ENCODE assay signal across 8 cellular contexts in genomic region chr10:89206402-89207180, GRCh38. TPM values are rescaled to one million over a fixed set of nuclear protein-coding genes. Genes with fewer than 3 reads are reported as not detected.
DNase-seq lines count a peak whose midpoint lies in the region; ATAC-seq and TF ChIP-seq lines count a peak whose summit lies in the region.

No MANE protein-coding gene starts in this region.

- H3K36me3 Mint-ChIP-seq in activated CD4-positive, alpha-beta T cell treated with anti-CD3 and anti-CD28 coated beads, Interleukin-2, amount 10 ng/mL, durations not matched to agents 7 days and 5 days (ENCODE audit: low read depth): no peaks in the 10 kb centered on the region
- no peaks in the 10 kb centered on the region for H3K36me3 Mint-ChIP-seq in naive thymus-derived CD8-positive, alpha-beta T cell

- no peak overlapping the region for H3K27ac Mint-ChIP-seq in activated CD4-positive, alpha-beta T cell treated with anti-CD3 and anti-CD28 coated beads, Interleukin-2, amount 10 ng/mL, durations not matched to agents 7 days and 5 days
- peak overlapping the region in 8 of 10 donors; percentile 41 to 85 (median 76) for H3K27ac Mint-ChIP-seq in naive thymus-derived CD8-positive, alpha-beta T cell

- CTCF ChIA-PET in A673 (lab: Charles Lee): interaction anchor here (0.5 to 1.2 kb wide), 3 partner anchors 120 to 272 kb away, joined by 3 to 7 read pairs (median 3); no protein-coding TSS in a partner anchor
- CTCF ChIA-PET in activated CD4-positive, alpha-beta T cell treated with anti-CD3 and anti-CD28 coated beads, Interleukin-2, amount 10 ng/mL, durations not matched to agents 7 days and 5 days (lab: Charles Lee): interaction anchor here (0.7 to 2.1 kb wide), 9 partner anchors 9 to 272 kb away, joined by 3 to 8 read pairs (median 3); no protein-coding TSS in a partner anchor

- POLR2A ChIA-PET in A673 (lab: Charles Lee; ENCODE audit: low non-redundant PET): no interaction called here
- POLR2A ChIA-PET in activated CD4-positive, alpha-beta T cell treated with anti-CD3 and anti-CD28 coated beads, Interleukin-2, amount 10 ng/mL, durations not matched to agents 7 days and 5 days (lab: Charles Lee): interaction anchor here (1.1 kb wide), 1 partner anchor 211 kb away, joined by 6 read pairs; no protein-coding TSS in a partner anchor
- POLR2A ChIA-PET in naive thymus-derived CD8-positive, alpha-beta T cell (lab: Charles Lee): interaction anchor here (1.3 kb wide), 2 partner anchors 43 to 216 kb away, joined by 3 read pairs; partner anchors contain the start of gene FAS

- H3K36me3 ChIP-seq in A673 (ENCODE audit: insufficient read depth, low read length, poor library complexity, severe bottlenecking): no peaks in the 10 kb centered on the region
- no peaks in the 10 kb centered on the region for H3K36me3 ChIP-seq in H7 (replicated peaks; ENCODE audit: control insufficient read depth, insufficient read depth, low read length)
- no peaks in the 10 kb centered on the region for H3K36me3 ChIP-seq in esophagus (ENCODE audit: control insufficient read depth in 2 of 2, insufficient read depth in 2 of 2, low read length in 1 of 2)
- no peaks in the 10 kb centered on the region for H3K36me3 ChIP-seq in vagina

- intact Hi-C loops in A673 (cut with micrococcal nuclease; ENCODE audit: unreplicated experiment): no loop called here
- intact Hi-C loops in vagina (cut with DNase I): loop anchor here (5.0 kb wide), 1 partner anchor 274 kb away; no protein-coding TSS in a partner anchor

- peaks cover 18% of the 10 kb centered on the region for H3K4me1 Mint-ChIP-seq in activated CD4-positive, alpha-beta T cell treated with anti-CD3 and anti-CD28 coated beads, Interleukin-2, amount 10 ng/mL, durations not matched to agents 7 days and 5 days
- H3K4me1 Mint-ChIP-seq in naive thymus-derived CD8-positive, alpha-beta T cell: peaks cover 10 to 24% (median 14%) of the 10 kb centered on the region in 4 donors

- peak; percentile 71 to 79 for ATAC-seq in naive thymus-derived CD8-positive, alpha-beta T cell

- 7 to 10% methylated on average over 39 to 42 of the region's 42 CpGs for WGBS in esophagus, 2 donors

- H3K9me3 Mint-ChIP-seq in activated CD4-positive, alpha-beta T cell treated with anti-CD3 and anti-CD28 coated beads, Interleukin-2, amount 10 ng/mL, durations not matched to agents 7 days and 5 days: no peaks in the 10 kb centered on the region
- no peaks in the 10 kb centered on the region for H3K9me3 Mint-ChIP-seq in naive thymus-derived CD8-positive, alpha-beta T cell

- H3K27me3 ChIP-seq in A673 (replicated peaks; ENCODE audit: insufficient read depth, low read depth, low read length, poor library complexity): no peaks in the 10 kb centered on the region
- peaks cover 59% of the 10 kb centered on the region for H3K27me3 ChIP-seq in H7 (ENCODE audit: control insufficient read depth, insufficient read depth, low read length)
- no peaks in the 10 kb centered on the region for H3K27me3 ChIP-seq in esophagus (ENCODE audit: control insufficient read depth in 1 of 2, insufficient read depth in 2 of 2, low read length in 2 of 2)
- no peaks in the 10 kb centered on the region for H3K27me3 ChIP-seq in vagina

- TF ChIP-seq CTCF in A673 (conservative IDR thresholded peaks at IDR 0.05; ENCODE audit: low read depth, low read length) (no peak), vagina (IDR thresholded peaks at IDR 0.05) (no peak)

- H3K4me3 ChIP-seq in A673 (ENCODE audit: low read depth, low read length, poor library complexity, severe bottlenecking) (peak overlapping the region; percentile 51), H7 (ENCODE audit: insufficient read depth, low read depth, low read length) (peak overlapping the region; percentile 35; the same call in 1 of the 2 replicates), esophagus (ENCODE audit: low read depth in 1 of 2, low read length in 2 of 2) (peak overlapping the region; percentile 46 to 61), vagina (peak overlapping the region; percentile 62 to 64)

- H3K27ac ChIP-seq in A673 (ENCODE audit: low read depth, low read length, poor library complexity, severe bottlenecking) (no peak overlapping the region), esophagus (ENCODE audit: low read depth in 2 of 2, low read length in 1 of 2) (peak overlapping the region; percentile 68 to 84), vagina (peak overlapping the region; percentile 85)

- no TSS peak for BruUV-seq in A673 (replicated peaks; lab: Mats Ljungman, UMichigan)

- DNase-seq in A673 (ENCODE audit: low spot score) (no peak), H7 (peak; percentile 53), vagina (ENCODE audit: extremely low spot score in 2 of 2) (no peak), COLO829 (ENCODE audit: low spot score) (no peak), OCI-M2 (lab: John Stamatoyannopoulos, UW; ENCODE audit: unreplicated experiment) (no peak)
- DNase-seq in activated CD4-positive, alpha-beta T cell treated with anti-CD3 and anti-CD28 coated beads, Interleukin-2, amount 10 ng/mL, durations not matched to agents 7 days and 5 days: peak; percentile 52
- peak; percentile 9 to 67 (median 50) for DNase-seq in naive thymus-derived CD8-positive, alpha-beta T cell

- peak overlapping the region; percentile 70 for H3K4me3 Mint-ChIP-seq in activated CD4-positive, alpha-beta T cell treated with anti-CD3 and anti-CD28 coated beads, Interleukin-2, amount 10 ng/mL, durations not matched to agents 7 days and 5 days
- H3K4me3 Mint-ChIP-seq in naive thymus-derived CD8-positive, alpha-beta T cell: peak overlapping the region; percentile 68 to 90 (median 88)

- H3K4me1 ChIP-seq in A673 (ENCODE audit: insufficient read depth, low read length, poor library complexity, severe bottlenecking): peaks cover 4% of the 10 kb centered on the region
- H3K4me1 ChIP-seq in esophagus (ENCODE audit: control insufficient read depth in 2 of 2, insufficient read depth in 2 of 2, low read length in 1 of 2): peaks cover 2 to 4% of the 10 kb centered on the region in 2 donors
- H3K4me1 ChIP-seq in vagina: peaks cover 19% of the 10 kb centered on the region

- no peaks in the 10 kb centered on the region for H3K9me3 ChIP-seq in A673 (ENCODE audit: low read depth, low read length, poor library complexity, severe bottlenecking)
- H3K9me3 ChIP-seq in esophagus (ENCODE audit: control insufficient read depth in 2 of 2, insufficient read depth in 1 of 2, low read depth in 1 of 2, low read length in 1 of 2): no peaks in the 10 kb centered on the region
- H3K9me3 ChIP-seq in vagina: no peaks in the 10 kb centered on the region

- peaks cover 43% of the 10 kb centered on the region for H3K27me3 Mint-ChIP-seq in activated CD4-positive, alpha-beta T cell treated with anti-CD3 and anti-CD28 coated beads, Interleukin-2, amount 10 ng/mL, durations not matched to agents 7 days and 5 days
- peaks cover 24 to 48% (median 34%) of the 10 kb centered on the region in 5 donors for H3K27me3 Mint-ChIP-seq in naive thymus-derived CD8-positive, alpha-beta T cell

- TF ChIP-seq POLR2A in vagina (IDR thresholded peaks at IDR 0.05): no peak

RNA-seq across cellular contexts. Expression of gene CH25H, which starts 0.5 kb away (rescaled TPM):
- total RNA-seq in A673 (2021) (0.42 and 0.56 TPM in 2 replicates), vagina (0.74 TPM)
- total RNA-seq in H7 (2014; rRNA removed; shearing (Covaris generic)): not detected in 2 replicates
- total RNA-seq in activated CD4-positive, alpha-beta T cell treated with anti-CD3 and anti-CD28 coated beads, Interleukin-2, amount 10 ng/mL, durations not matched to agents 7 days and 5 days: not detected
- 1 to 10 TPM; 2.8 to 9.0 TPM for polyA plus RNA-seq in esophagus
- not detected for total RNA-seq in naive thymus-derived CD8-positive, alpha-beta T cell
- polyA plus RNA-seq in naive thymus-derived CD8-positive, alpha-beta T cell: under 1 TPM in 2 of 3 donors, not detected in 1; 0.28 to 0.82 TPM

RNA-seq across cellular contexts. Expression of gene LIPA, which starts 45.0 kb away (rescaled TPM):
- total RNA-seq in A673 (2021) (38.0 and 40.3 TPM in 2 replicates), vagina (27.7 TPM)
- 10.1 and 14.9 TPM in 2 replicates for total RNA-seq in H7 (2014; rRNA removed; shearing (Covaris generic))
- total RNA-seq in activated CD4-positive, alpha-beta T cell treated with anti-CD3 and anti-CD28 coated beads, Interleukin-2, amount 10 ng/mL, durations not matched to agents 7 days and 5 days: 10 to 100 TPM; 32.6 to 34.3 TPM
- polyA plus RNA-seq in esophagus: 10 to 100 TPM in 1 of 2 donors, 1 to 10 TPM in 1; 7.8 to 17.3 TPM
- total RNA-seq in naive thymus-derived CD8-positive, alpha-beta T cell: 10 to 100 TPM; 31.2 to 38.4 TPM
- 100 to 1,000 TPM in 1 of 3 donors, 10 to 100 TPM in 2; 86.7 to 102 (median 88.6) TPM for polyA plus RNA-seq in naive thymus-derived CD8-positive, alpha-beta T cell

Comparison
In these comparisons a context has a peak if more than half of its experiments do, and no peak if none do; other contexts are left out.
1. DNase-seq: peak in H7 (single experiment), activated CD4-positive, alpha-beta T cell treated with anti-CD3 and anti-CD28 coated beads, Interleukin-2, amount 10 ng/mL, durations not matched to agents 7 days and 5 days (single experiment) and naive thymus-derived CD8-positive, alpha-beta T cell (10 of 10); none in A673 (single experiment), vagina (0 of 2), COLO829 (single experiment) and OCI-M2 (single experiment).
2. Peak in every context shown above with its lines, with median percentiles within 50 percentile points of each other: H3K4me3 ChIP-seq.